ENCODE assay signal across 1 cellular context in the genomic region with DNA sequence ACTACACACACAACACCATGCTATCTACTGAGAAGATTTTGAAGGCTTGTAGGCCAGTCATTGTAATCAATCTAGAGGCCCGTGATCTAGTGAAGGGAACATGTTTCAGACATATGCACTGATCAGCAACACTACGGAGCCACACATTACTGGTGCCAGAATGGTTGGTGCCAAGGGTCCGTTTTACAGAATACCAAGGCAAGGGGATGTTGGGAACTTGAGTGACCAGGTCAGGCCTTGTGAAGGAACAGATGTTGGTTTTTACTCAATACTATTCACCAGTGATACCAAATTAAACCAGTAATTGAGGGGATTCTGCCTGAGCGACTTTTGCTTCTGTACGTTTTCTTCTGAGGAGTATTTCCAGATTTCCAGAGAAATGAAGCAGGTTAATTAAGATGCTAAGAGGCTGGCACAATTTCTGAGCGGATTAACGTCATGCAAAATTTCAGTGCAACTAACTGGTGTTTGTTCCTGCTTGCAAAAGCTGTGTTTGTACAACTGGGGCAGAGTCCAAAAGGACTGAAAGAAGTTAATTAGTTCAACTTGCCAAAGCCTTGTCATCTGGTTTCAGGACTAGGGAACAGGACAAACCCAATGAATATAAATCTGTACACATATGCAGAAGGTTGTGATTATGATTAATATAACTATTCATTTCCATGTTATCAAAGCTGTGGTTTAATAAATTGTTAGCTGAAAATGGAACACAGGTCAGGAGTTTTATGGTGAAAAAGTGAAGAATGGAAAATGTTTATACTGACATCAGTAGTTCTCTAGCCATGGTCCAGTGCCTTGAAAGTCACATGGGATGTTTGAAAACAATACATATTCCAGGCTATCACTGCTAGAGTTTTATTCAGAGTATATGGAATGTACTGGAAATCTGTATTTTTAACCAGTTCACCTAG.
TF ChIP-seq lines count a peak whose summit lies in the region.

No MANE protein-coding gene starts in this region.

TF ChIP-seq in HepG2, 621 proteins besides CTCF, POLR2A, EP300 and RAD21 (continued from another document):
- TF ChIP-seq, protein P1, sequence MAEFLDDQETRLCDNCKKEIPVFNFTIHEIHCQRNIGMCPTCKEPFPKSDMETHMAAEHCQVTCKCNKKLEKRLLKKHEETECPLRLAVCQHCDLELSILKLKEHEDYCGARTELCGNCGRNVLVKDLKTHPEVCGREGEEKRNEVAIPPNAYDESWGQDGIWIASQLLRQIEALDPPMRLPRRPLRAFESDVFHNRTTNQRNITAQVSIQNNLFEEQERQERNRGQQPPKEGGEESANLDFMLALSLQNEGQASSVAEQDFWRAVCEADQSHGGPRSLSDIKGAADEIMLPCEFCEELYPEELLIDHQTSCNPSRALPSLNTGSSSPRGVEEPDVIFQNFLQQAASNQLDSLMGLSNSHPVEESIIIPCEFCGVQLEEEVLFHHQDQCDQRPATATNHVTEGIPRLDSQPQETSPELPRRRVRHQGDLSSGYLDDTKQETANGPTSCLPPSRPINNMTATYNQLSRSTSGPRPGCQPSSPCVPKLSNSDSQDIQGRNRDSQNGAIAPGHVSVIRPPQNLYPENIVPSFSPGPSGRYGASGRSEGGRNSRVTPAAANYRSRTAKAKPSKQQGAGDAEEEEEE (CRISPR knock-in tag; IDR thresholded peaks at IDR 0.05; ENCODE audit: borderline replicate concordance): no peak
- no peak for TF ChIP-seq ZNF670 (CRISPR knock-in tag; IDR thresholded peaks at IDR 0.05; ENCODE audit: borderline replicate concordance)
- TF ChIP-seq ZNF768 (CRISPR knock-in tag; IDR thresholded peaks at IDR 0.05): no peak
- TF ChIP-seq ZBTB7A (CRISPR knock-in tag; IDR thresholded peaks at IDR 0.05): no peak
- no peak for TF ChIP-seq HNRNPLL (IDR thresholded peaks at IDR 0.05; ENCODE audit: low read depth, low read length, poor library complexity, severe bottlenecking)
- no peak for TF ChIP-seq RBM22 (optimal IDR thresholded peaks at IDR 0.05; ENCODE audit: low read length)
- TF ChIP-seq SETDB1 (CRISPR knock-in tag; IDR thresholded peaks at IDR 0.05; ENCODE audit: borderline replicate concordance): no peak
- TF ChIP-seq, protein P2, sequence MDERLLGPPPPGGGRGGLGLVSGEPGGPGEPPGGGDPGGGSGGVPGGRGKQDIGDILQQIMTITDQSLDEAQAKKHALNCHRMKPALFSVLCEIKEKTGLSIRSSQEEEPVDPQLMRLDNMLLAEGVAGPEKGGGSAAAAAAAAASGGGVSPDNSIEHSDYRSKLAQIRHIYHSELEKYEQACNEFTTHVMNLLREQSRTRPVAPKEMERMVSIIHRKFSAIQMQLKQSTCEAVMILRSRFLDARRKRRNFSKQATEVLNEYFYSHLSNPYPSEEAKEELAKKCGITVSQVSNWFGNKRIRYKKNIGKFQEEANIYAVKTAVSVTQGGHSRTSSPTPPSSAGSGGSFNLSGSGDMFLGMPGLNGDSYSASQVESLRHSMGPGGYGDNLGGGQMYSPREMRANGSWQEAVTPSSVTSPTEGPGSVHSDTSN (CRISPR knock-in tag; IDR thresholded peaks at IDR 0.05): no peak
- TF ChIP-seq HNF4G (IDR thresholded peaks at IDR 0.05; ENCODE audit: borderline replicate concordance, low read depth, low read length): peak; percentile 61; the same call in 1 of the 2 replicates
- TF ChIP-seq HNF4G (CRISPR knock-in tag; IDR thresholded peaks at IDR 0.05; ENCODE audit: borderline replicate concordance, low read depth): 0 out of 2 replicates have a peak, but pooled peaks have one; percentile 67
- TF ChIP-seq, protein P3, sequence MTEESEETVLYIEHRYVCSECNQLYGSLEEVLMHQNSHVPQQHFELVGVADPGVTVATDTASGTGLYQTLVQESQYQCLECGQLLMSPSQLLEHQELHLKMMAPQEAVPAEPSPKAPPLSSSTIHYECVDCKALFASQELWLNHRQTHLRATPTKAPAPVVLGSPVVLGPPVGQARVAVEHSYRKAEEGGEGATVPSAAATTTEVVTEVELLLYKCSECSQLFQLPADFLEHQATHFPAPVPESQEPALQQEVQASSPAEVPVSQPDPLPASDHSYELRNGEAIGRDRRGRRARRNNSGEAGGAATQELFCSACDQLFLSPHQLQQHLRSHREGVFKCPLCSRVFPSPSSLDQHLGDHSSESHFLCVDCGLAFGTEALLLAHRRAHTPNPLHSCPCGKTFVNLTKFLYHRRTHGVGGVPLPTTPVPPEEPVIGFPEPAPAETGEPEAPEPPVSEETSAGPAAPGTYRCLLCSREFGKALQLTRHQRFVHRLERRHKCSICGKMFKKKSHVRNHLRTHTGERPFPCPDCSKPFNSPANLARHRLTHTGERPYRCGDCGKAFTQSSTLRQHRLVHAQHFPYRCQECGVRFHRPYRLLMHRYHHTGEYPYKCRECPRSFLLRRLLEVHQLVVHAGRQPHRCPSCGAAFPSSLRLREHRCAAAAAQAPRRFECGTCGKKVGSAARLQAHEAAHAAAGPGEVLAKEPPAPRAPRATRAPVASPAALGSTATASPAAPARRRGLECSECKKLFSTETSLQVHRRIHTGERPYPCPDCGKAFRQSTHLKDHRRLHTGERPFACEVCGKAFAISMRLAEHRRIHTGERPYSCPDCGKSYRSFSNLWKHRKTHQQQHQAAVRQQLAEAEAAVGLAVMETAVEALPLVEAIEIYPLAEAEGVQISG (CRISPR knock-in tag; IDR thresholded peaks at IDR 0.05): no peak
- TF ChIP-seq ZNF776 (CRISPR knock-in tag; IDR thresholded peaks at IDR 0.05): no peak
- TF ChIP-seq ZNF678 (CRISPR knock-in tag; IDR thresholded peaks at IDR 0.05): no peak
- TF ChIP-seq, protein P4, sequence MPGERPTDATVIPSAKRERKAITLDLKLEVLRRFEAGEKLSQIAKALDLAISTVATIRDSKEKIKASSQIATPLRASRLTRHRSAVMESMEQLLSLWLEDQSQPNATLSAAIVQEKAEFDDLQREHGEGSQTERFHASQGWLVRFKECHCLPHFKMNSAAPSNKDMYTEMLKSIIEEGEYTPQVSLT (CRISPR knock-in tag; IDR thresholded peaks at IDR 0.05; ENCODE audit: borderline replicate concordance, low read depth): no peak
- TF ChIP-seq ZNF879 (CRISPR knock-in tag; IDR thresholded peaks at IDR 0.05): no peak
- TF ChIP-seq, protein P5, sequence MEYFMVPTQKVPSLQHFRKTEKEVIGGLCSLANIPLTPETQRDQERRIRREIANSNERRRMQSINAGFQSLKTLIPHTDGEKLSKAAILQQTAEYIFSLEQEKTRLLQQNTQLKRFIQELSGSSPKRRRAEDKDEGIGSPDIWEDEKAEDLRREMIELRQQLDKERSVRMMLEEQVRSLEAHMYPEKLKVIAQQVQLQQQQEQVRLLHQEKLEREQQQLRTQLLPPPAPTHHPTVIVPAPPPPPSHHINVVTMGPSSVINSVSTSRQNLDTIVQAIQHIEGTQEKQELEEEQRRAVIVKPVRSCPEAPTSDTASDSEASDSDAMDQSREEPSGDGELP (IDR thresholded peaks at IDR 0.05; ENCODE audit: borderline replicate concordance, low read depth): 0 out of 2 replicates have a peak, but pooled peaks have one; percentile 32
- TF ChIP-seq AGO2 (optimal IDR thresholded peaks at IDR 0.05; ENCODE audit: low read depth, low read length): no peak
- TF ChIP-seq HNF4A (CRISPR knock-in tag; IDR thresholded peaks at IDR 0.05): peak; percentile 84
- TF ChIP-seq ASH2L (IDR thresholded peaks at IDR 0.05; ENCODE audit: insufficient read length, low read depth, low read length): no peak
- TF ChIP-seq MZF1 (CRISPR knock-in tag; IDR thresholded peaks at IDR 0.05; ENCODE audit: borderline replicate concordance): no peak
- TF ChIP-seq DPF2 (CRISPR knock-in tag; IDR thresholded peaks at IDR 0.05; ENCODE audit: borderline replicate concordance, low read depth): peak; percentile 74
- no peak for TF ChIP-seq U2AF2 (IDR thresholded peaks at IDR 0.05; ENCODE audit: low read depth, low read length)
- 0 out of 2 replicates have a peak, but pooled peaks have one; percentile 29 for TF ChIP-seq ZNF331 (CRISPR knock-in tag; IDR thresholded peaks at IDR 0.05)
- TF ChIP-seq HMG20A (CRISPR knock-in tag; IDR thresholded peaks at IDR 0.05; ENCODE audit: borderline replicate concordance): no peak; the same call in 1 of the 2 replicates
- TF ChIP-seq PHF20 (CRISPR knock-in tag; IDR thresholded peaks at IDR 0.05): no peak
- TF ChIP-seq SAFB2 (CRISPR knock-in tag; IDR thresholded peaks at IDR 0.05; ENCODE audit: borderline replicate concordance, low read depth): no peak
- TF ChIP-seq SMARCE1 (IDR thresholded peaks at IDR 0.05; ENCODE audit: borderline replicate concordance): no peak
- TF ChIP-seq DMAP1 (CRISPR knock-in tag; IDR thresholded peaks at IDR 0.05): no peak
TF ChIP-seq in HepG2: peak in this region for 27.
